Comparison of ENCODE assay signal across 10 cellular contexts in the genomic region with DNA sequence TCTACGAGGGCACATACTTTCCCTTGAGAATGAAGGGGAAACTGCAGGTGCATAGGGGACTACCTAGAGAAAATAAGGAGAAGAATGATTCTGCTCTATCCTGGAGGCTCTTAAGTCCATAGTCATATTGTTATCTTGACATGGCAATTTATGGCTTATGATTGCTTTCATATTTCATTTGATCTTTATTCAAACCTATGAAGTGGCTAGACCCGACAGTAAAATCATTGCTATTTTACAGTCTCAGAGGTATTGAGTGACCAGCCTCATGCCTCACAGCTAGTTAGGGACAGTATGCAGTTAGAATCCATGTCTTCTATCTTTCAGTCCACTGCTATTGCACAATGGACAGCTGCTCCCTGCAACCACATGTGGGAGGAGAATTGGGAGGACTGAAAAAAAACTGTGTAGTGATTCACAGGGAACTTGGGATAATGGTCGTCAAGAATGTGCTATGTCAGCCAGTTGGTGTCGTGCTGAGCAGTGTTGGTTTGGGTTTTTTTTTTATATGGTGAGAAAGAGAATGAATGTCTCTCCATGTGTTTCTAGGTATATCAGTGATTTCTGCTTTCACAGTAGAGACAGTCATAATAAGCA.
A peak's percentile ranks its signal among the peaks of the same experiment; 100 is the strongest.
DNase-seq lines count a peak whose midpoint lies in the region; ATAC-seq, FAIRE-seq and TF ChIP-seq lines count a peak whose summit lies in the region.
"Had no signal": no experiment of that assay in that cellular context is flagged by ENCODE, and none has a peak within 500 bp of the region (broad histone marks: within the 10 kb centered on the region; RNA-seq: fewer than 3 reads in every experiment).

No MANE protein-coding gene starts in this region.

- H3K36me3 ChIP-seq in small intestine (ENCODE audit: control insufficient read depth in 2 of 2, insufficient read depth in 2 of 2, low read length in 2 of 2), result no peaks in the 10 kb centered on the region

- H3K4me3 Mint-ChIP-seq in T-cell, result no peak overlapping the region
- H3K4me3 Mint-ChIP-seq: activated CD4-positive, alpha-beta memory T cell treated with anti-CD3 and anti-CD28 coated beads, Interleukin-2, amount 10 ng/mL, durations not matched to agents 7 days and 5 days had no signal

- no peak overlapping the region for H3K27ac ChIP-seq in small intestine (ENCODE audit: low read depth in 1 of 2, low read length in 1 of 2)

- no peak overlapping the region for H3K4me3 ChIP-seq in small intestine (ENCODE audit: low read depth in 1 of 2, low read length in 2 of 2)

- H3K27ac Mint-ChIP-seq in T-cell, result no peak overlapping the region
- H3K27ac Mint-ChIP-seq: activated CD4-positive, alpha-beta memory T cell treated with anti-CD3 and anti-CD28 coated beads, Interleukin-2, amount 10 ng/mL, durations not matched to agents 7 days and 5 days had no signal

- no peaks in the 10 kb centered on the region for H3K9me3 Mint-ChIP-seq in T-cell
- H3K9me3 Mint-ChIP-seq: activated CD4-positive, alpha-beta memory T cell treated with anti-CD3 and anti-CD28 coated beads, Interleukin-2, amount 10 ng/mL, durations not matched to agents 7 days and 5 days had no signal

- no peak for FAIRE-seq in small intestine (lab: Jason Lieb, UNC)

- no peaks in the 10 kb centered on the region for H3K4me1 Mint-ChIP-seq in T-cell
- H3K4me1 Mint-ChIP-seq: activated CD4-positive, alpha-beta memory T cell treated with anti-CD3 and anti-CD28 coated beads, Interleukin-2, amount 10 ng/mL, durations not matched to agents 7 days and 5 days had no signal

- WGBS in small intestine, 3 donors, result 15 to 31% (median 18%) methylated on average over 4 of the region's 4 CpGs

- H3K27me3 Mint-ChIP-seq in T-cell, result peaks cover 5 to 10% of the 10 kb centered on the region in 2 donors

- no peaks in the 10 kb centered on the region for H3K9me3 ChIP-seq in small intestine (ENCODE audit: control insufficient read depth, low read depth)

- ATAC-seq in SK-N-SH treated with all-trans-retinoic acid at 6 μM for 48 hours (peak; percentile 51; the same call in 2 of the 3 replicates), left ventricle myocardium superior (peak; percentile 87), T-cell (replicated peaks in 1 of 4) (no peak), GM21786 (IDR thresholded peaks at IDR 0.05; ENCODE audit: unreplicated experiment) (no peak)

- H3K4me1 ChIP-seq in small intestine (ENCODE audit: control insufficient read depth in 2 of 2, insufficient read depth in 1 of 2, low read depth in 1 of 2, low read length in 1 of 2), result peaks cover 0 to 2% of the 10 kb centered on the region in 2 donors

- DNase-seq in HPDE6-E6E7 (ENCODE audit: extremely low spot score), result peak; percentile 65
- no peak for DNase-seq in left ventricle myocardium superior
- peak; percentile 75 for DNase-seq in small intestine
- no peak for DNase-seq in T-cell
- DNase-seq in NK-92 (lab: John Stamatoyannopoulos, UW; ENCODE audit: unreplicated experiment), result no peak
- no peak for DNase-seq in stimulated activated CD4-positive, alpha-beta T cell treated with anti-CD3 and anti-CD28 coated beads, Interleukin-2, amount 100 ng/mL, for 24 hours
- DNase-seq: activated CD4-positive, alpha-beta memory T cell treated with anti-CD3 and anti-CD28 coated beads, Interleukin-2, amount 10 ng/mL, durations not matched to agents 7 days and 5 days; stimulated activated CD4-positive, alpha-beta T cell treated with anti-CD3 and anti-CD28 coated beads, Interleukin-15, amount 100 ng/mL, for 24 hours had no signal

- no peaks in the 10 kb centered on the region for H3K36me3 Mint-ChIP-seq in T-cell

- POLR2A ChIA-PET in T-cell (lab: Charles Lee), result no interaction called here

- CTCF ChIA-PET in T-cell (lab: Charles Lee), result interaction anchor here in 1 of 2 donors (0.6 kb wide), 1 partner anchor 46 kb away, joined by 4 read pairs; no protein-coding TSS in a partner anchor

- intact Hi-C loops in left ventricle myocardium superior (cut with micrococcal nuclease), result no loop called here

- no peaks in the 10 kb centered on the region for H3K27me3 ChIP-seq in small intestine (ENCODE audit: control insufficient read depth in 2 of 2, insufficient read depth in 2 of 2, low read length in 2 of 2)

TF ChIP-seq in SK-N-SH treated with all-trans-retinoic acid at 6 μM for 48 hours, 23 proteins besides CTCF, POLR2A, EP300 and RAD21:
- no peak for TF ChIP-seq PPARA (CRISPR knock-in tag; IDR thresholded peaks at IDR 0.05; ENCODE audit: borderline replicate concordance)
- TF ChIP-seq TOX (CRISPR knock-in tag; IDR thresholded peaks at IDR 0.05; ENCODE audit: borderline replicate concordance), result no peak
- TF ChIP-seq ESRRG (CRISPR knock-in tag; IDR thresholded peaks at IDR 0.05), result no peak
- TF ChIP-seq RARB (CRISPR knock-in tag; IDR thresholded peaks at IDR 0.05), result no peak
- TF ChIP-seq, protein P1, sequence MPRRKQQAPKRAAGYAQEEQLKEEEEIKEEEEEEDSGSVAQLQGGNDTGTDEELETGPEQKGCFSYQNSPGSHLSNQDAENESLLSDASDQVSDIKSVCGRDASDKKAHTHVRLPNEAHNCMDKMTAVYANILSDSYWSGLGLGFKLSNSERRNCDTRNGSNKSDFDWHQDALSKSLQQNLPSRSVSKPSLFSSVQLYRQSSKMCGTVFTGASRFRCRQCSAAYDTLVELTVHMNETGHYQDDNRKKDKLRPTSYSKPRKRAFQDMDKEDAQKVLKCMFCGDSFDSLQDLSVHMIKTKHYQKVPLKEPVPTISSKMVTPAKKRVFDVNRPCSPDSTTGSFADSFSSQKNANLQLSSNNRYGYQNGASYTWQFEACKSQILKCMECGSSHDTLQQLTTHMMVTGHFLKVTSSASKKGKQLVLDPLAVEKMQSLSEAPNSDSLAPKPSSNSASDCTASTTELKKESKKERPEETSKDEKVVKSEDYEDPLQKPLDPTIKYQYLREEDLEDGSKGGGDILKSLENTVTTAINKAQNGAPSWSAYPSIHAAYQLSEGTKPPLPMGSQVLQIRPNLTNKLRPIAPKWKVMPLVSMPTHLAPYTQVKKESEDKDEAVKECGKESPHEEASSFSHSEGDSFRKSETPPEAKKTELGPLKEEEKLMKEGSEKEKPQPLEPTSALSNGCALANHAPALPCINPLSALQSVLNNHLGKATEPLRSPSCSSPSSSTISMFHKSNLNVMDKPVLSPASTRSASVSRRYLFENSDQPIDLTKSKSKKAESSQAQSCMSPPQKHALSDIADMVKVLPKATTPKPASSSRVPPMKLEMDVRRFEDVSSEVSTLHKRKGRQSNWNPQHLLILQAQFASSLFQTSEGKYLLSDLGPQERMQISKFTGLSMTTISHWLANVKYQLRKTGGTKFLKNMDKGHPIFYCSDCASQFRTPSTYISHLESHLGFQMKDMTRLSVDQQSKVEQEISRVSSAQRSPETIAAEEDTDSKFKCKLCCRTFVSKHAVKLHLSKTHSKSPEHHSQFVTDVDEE (CRISPR knock-in tag; IDR thresholded peaks at IDR 0.05), result no peak
- no peak for TF ChIP-seq BACH2 (CRISPR knock-in tag; IDR thresholded peaks at IDR 0.05; ENCODE audit: borderline replicate concordance)
- no peak for TF ChIP-seq GLIS3 (CRISPR knock-in tag; IDR thresholded peaks at IDR 0.05)
- TF ChIP-seq, protein P2, sequence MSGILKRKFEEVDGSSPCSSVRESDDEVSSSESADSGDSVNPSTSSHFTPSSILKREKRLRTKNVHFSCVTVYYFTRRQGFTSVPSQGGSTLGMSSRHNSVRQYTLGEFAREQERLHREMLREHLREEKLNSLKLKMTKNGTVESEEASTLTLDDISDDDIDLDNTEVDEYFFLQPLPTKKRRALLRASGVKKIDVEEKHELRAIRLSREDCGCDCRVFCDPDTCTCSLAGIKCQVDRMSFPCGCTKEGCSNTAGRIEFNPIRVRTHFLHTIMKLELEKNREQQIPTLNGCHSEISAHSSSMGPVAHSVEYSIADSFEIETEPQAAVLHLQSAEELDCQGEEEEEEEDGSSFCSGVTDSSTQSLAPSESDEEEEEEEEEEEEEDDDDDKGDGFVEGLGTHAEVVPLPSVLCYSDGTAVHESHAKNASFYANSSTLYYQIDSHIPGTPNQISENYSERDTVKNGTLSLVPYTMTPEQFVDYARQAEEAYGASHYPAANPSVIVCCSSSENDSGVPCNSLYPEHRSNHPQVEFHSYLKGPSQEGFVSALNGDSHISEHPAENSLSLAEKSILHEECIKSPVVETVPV (CRISPR knock-in tag; IDR thresholded peaks at IDR 0.05), result no peak
- TF ChIP-seq TCF4 (CRISPR knock-in tag; IDR thresholded peaks at IDR 0.05; ENCODE audit: borderline replicate concordance), result no peak
- no peak for TF ChIP-seq ZC3H10 (CRISPR knock-in tag; IDR thresholded peaks at IDR 0.05)
- TF ChIP-seq, protein P3, sequence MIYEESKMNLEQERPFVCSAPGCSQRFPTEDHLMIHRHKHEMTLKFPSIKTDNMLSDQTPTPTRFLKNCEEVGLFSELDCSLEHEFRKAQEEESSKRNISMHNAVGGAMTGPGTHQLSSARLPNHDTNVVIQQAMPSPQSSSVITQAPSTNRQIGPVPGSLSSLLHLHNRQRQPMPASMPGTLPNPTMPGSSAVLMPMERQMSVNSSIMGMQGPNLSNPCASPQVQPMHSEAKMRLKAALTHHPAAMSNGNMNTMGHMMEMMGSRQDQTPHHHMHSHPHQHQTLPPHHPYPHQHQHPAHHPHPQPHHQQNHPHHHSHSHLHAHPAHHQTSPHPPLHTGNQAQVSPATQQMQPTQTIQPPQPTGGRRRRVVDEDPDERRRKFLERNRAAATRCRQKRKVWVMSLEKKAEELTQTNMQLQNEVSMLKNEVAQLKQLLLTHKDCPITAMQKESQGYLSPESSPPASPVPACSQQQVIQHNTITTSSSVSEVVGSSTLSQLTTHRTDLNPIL (CRISPR knock-in tag; IDR thresholded peaks at IDR 0.05; ENCODE audit: low read depth), result no peak
- TF ChIP-seq ZFP30 (CRISPR knock-in tag; IDR thresholded peaks at IDR 0.05), result no peak
- TF ChIP-seq ARNTL (CRISPR knock-in tag; IDR thresholded peaks at IDR 0.05; ENCODE audit: borderline replicate concordance, low read depth), result no peak
- TF ChIP-seq ZNF565 (CRISPR knock-in tag; conservative IDR thresholded peaks at IDR 0.05; ENCODE audit: low read depth), result no peak
- TF ChIP-seq ISL1 (CRISPR knock-in tag; IDR thresholded peaks at IDR 0.05), result no peak
- TF ChIP-seq SNAI2 (CRISPR knock-in tag; IDR thresholded peaks at IDR 0.05), result no peak
- TF ChIP-seq CSDC2 (CRISPR knock-in tag; IDR thresholded peaks at IDR 0.05), result no peak
- no peak for TF ChIP-seq ZFP3 (CRISPR knock-in tag; IDR thresholded peaks at IDR 0.05)
- no peak for TF ChIP-seq OSR1 (CRISPR knock-in tag; IDR thresholded peaks at IDR 0.05)
TF ChIP-seq in SK-N-SH treated with all-trans-retinoic acid at 6 μM for 48 hours: peak in this region for 0.

Comparison
In these comparisons a context has a peak if more than half of its experiments do, and no peak if none do; other contexts are left out.
1. DNase-seq: peak in HPDE6-E6E7 (single experiment) and small intestine (single experiment); none in left ventricle myocardium superior (single experiment), T-cell (0 of 34), NK-92 (single experiment) and stimulated activated CD4-positive, alpha-beta T cell treated with anti-CD3 and anti-CD28 coated beads, Interleukin-2, amount 100 ng/mL, for 24 hours (0 of 2).
2. ATAC-seq: peak in SK-N-SH treated with all-trans-retinoic acid at 6 μM for 48 hours (single experiment) and left ventricle myocardium superior (single experiment); none in T-cell (0 of 4) and GM21786 (single experiment).